Comparison of ENCODE assay signal across 9 cellular contexts in genomic region chr10:88152720-88153119, GRCh38.
DNase-seq lines count a peak whose midpoint lies in the region; ATAC-seq, FAIRE-seq and TF ChIP-seq lines count a peak whose summit lies in the region.
"Had no signal": no experiment of that assay in that cellular context is flagged by ENCODE, and none has a peak within 500 bp of the region (broad histone marks: within the 10 kb centered on the region; RNA-seq: fewer than 3 reads in every experiment).

No MANE protein-coding gene starts in this region.

- H3K4me3 ChIP-seq in BE2C (ENCODE audit: low read depth, low read length) (no peak overlapping the region), kidney epithelial cell (ENCODE audit: low read depth, low read length) (no peak overlapping the region), upper lobe of right lung (no peak overlapping the region)

- H3K9me3 ChIP-seq in BE2C (no peaks in the 10 kb centered on the region), upper lobe of right lung (no peaks in the 10 kb centered on the region)

- TF ChIP-seq CTCF in BE2C (IDR thresholded peaks at IDR 0.05; ENCODE audit: low read depth, low read length), result no peak
- TF ChIP-seq CTCF in kidney epithelial cell (IDR thresholded peaks at IDR 0.05; ENCODE audit: insufficient read depth, low read length, poor library complexity, severe bottlenecking), result no peak
- no peak for TF ChIP-seq CTCF in upper lobe of right lung (IDR thresholded peaks at IDR 0.05)

- intact Hi-C loops in upper lobe of right lung (cut with DNase I), result no loop called here

- ATAC-seq in GM19452 (IDR thresholded peaks at IDR 0.05; ENCODE audit: unreplicated experiment) (peak; percentile 92), upper lobe of right lung (peak; percentile 42)

- H3K4me1 ChIP-seq in BE2C (peaks cover 21% of the 10 kb centered on the region), upper lobe of right lung (peaks cover 10% of the 10 kb centered on the region)

- no peak overlapping the region for H3K27ac ChIP-seq in upper lobe of right lung
- H3K27ac ChIP-seq: HL-60 had no signal

- FAIRE-seq in frontal cortex (lab: Jason Lieb, UNC), result no peak

- H3K27me3 ChIP-seq in BE2C (no peaks in the 10 kb centered on the region), kidney epithelial cell (ENCODE audit: control insufficient read depth, insufficient read depth, low read length) (no peaks in the 10 kb centered on the region), upper lobe of right lung (no peaks in the 10 kb centered on the region)

- DNase-seq in BE2C (peak; percentile 85), HS-5 (ENCODE audit: low read depth) (peak; percentile 98), kidney epithelial cell (ENCODE audit: low read depth) (peak; percentile 87), upper lobe of right lung (no peak), frontal cortex (ENCODE audit: low spot score in 2 of 2) (no peak), mucosa of gallbladder (ENCODE audit: low spot score) (no peak)
- DNase-seq in activated T-cell treated with anti-CD3 and anti-CD28 coated beads, Interleukin-2, amount 50 U/mL, for 48 hours, result peak; percentile 60 to 69

- H3K36me3 ChIP-seq in BE2C (no peaks in the 10 kb centered on the region), kidney epithelial cell (ENCODE audit: control insufficient read depth, insufficient read depth, low read length) (no peaks in the 10 kb centered on the region), upper lobe of right lung (no peaks in the 10 kb centered on the region)

Comparison
In these comparisons a context has a peak if more than half of its experiments do, and no peak if none do; other contexts are left out.
1. DNase-seq: peak in BE2C (single experiment), HS-5 (single experiment), activated T-cell treated with anti-CD3 and anti-CD28 coated beads, Interleukin-2, amount 50 U/mL, for 48 hours (2 of 2) and kidney epithelial cell (single experiment); none in upper lobe of right lung (single experiment), frontal cortex (0 of 2) and mucosa of gallbladder (single experiment).